Comparison of ENCODE assay signal across 14 cellular contexts in genomic region chr1:11051781-11052510, GRCh38. TPM values are rescaled to one million over a fixed set of nuclear protein-coding genes. Genes with fewer than 3 reads are reported as not detected.
DNase-seq lines count a peak whose midpoint lies in the region; FAIRE-seq and TF ChIP-seq lines count a peak whose summit lies in the region.
"Had no signal": no experiment of that assay in that cellular context is flagged by ENCODE, and none has a peak within 500 bp of the region (broad histone marks: within the 10 kb centered on the region; RNA-seq: fewer than 3 reads in every experiment).

No MANE protein-coding gene starts in this region.

- no peak overlapping the region for H3K27ac ChIP-seq in Karpas-422 (ENCODE audit: low read length)
- H3K27ac ChIP-seq in kidney (ENCODE audit: low read depth in 2 of 2, low read length in 2 of 2): no peak overlapping the region
- H3K27ac ChIP-seq: 22Rv1 had no signal

- no peaks in the 10 kb centered on the region for H3K9me2 ChIP-seq in Karpas-422 (replicated peaks; ENCODE audit: insufficient read depth, low read length)

- H3K79me2 ChIP-seq in Karpas-422 (ENCODE audit: low read length): no peaks in the 10 kb centered on the region

- intact Hi-C loops in kidney (cut with DNase I): no loop called here

- DNase-seq in DMS 273 (lab: John Stamatoyannopoulos, UW; ENCODE audit: unreplicated experiment): peak; percentile 59
- DNase-seq in DMS 273 treated with DMSO at 0.1 percent for 48 hours (lab: John Stamatoyannopoulos, UW): no peak
- DNase-seq in Karpas-422: peak; percentile 75
- DNase-seq in SIG-M5 treated with dmso at 0.1 percent for 504 hours (lab: John Stamatoyannopoulos, UW; ENCODE audit: unreplicated experiment): peak; percentile 81
- peak; percentile 43 for DNase-seq in kidney
- no peak for DNase-seq in kidney tubule cell (ENCODE audit: low spot score)
- no peak for DNase-seq in GM19239 (ENCODE audit: insufficient read length, low spot score)
- no peak for DNase-seq in germinal center (ENCODE audit: low spot score)
- DNase-seq: activated CD4-positive, alpha-beta T cell treated with anti-CD3 and anti-CD28 coated beads, Interleukin-2, amount 10 ng/mL, durations not matched to agents 7 days and 5 days; activated naive CD4-positive, alpha-beta T cell treated with anti-CD3 and anti-CD28 coated beads, Interleukin-2, amount 10 ng/mL, durations not matched to agents 7 days and 5 days; immature natural killer cell; NCI-H2227 treated with DMSO at 0.1 percent for 48 hours; SW 1271 had no signal

- FAIRE-seq in kidney (lab: Jason Lieb, UNC) (no peak), GM19239 (lab: Jason Lieb, UNC) (no peak)

- H3K9ac ChIP-seq in Karpas-422 (ENCODE audit: low read length) (no peak overlapping the region), kidney (ENCODE audit: low read length in 2 of 2) (no peak overlapping the region)

- no peak overlapping the region; the same call in 1 of the 2 replicates for H2AFZ ChIP-seq in Karpas-422 (ENCODE audit: low read length)

- no peak overlapping the region for H3K4me3 ChIP-seq in Karpas-422 (ENCODE audit: low read length)
- H3K4me3 ChIP-seq in kidney (ENCODE audit: low read length in 2 of 2): no peak overlapping the region

- H3K4me1 ChIP-seq in Karpas-422 (ENCODE audit: low read length) (peaks cover 23% of the 10 kb centered on the region), kidney (ENCODE audit: control insufficient read depth in 1 of 2, insufficient read depth in 1 of 2, low read depth in 1 of 2, low read length in 2 of 2) (no peaks in the 10 kb centered on the region)

- 0 out of 2 replicates have a peak, but pooled peaks cover 15% of the 10 kb centered on the region for H4K20me1 ChIP-seq in Karpas-422 (ENCODE audit: insufficient read depth, low read depth, low read length)

- no peak overlapping the region for H3K4me2 ChIP-seq in Karpas-422 (ENCODE audit: low read depth, low read length, poor library complexity, severe bottlenecking)

- no peaks in the 10 kb centered on the region for H3K27me3 ChIP-seq in Karpas-422 (ENCODE audit: low read length)

- H3K9me3 ChIP-seq in Karpas-422 (ENCODE audit: low read length) (no peaks in the 10 kb centered on the region), kidney (ENCODE audit: control insufficient read depth in 1 of 2, low read length in 2 of 2) (no peaks in the 10 kb centered on the region)

- H3K36me3 ChIP-seq in Karpas-422 (ENCODE audit: insufficient read depth, low read length): peaks cover 6% of the 10 kb centered on the region; the same call in 1 of the 2 replicates
- H3K36me3 ChIP-seq in kidney (ENCODE audit: control insufficient read depth in 1 of 2, insufficient read depth in 2 of 2, low read length in 2 of 2): peaks cover 0 to 4% of the 10 kb centered on the region in 2 donors

- no peak for TF ChIP-seq CTCF in kidney (IDR thresholded peaks at IDR 0.05; ENCODE audit: borderline replicate concordance, extremely low read depth, insufficient read depth)

RNA-seq across cellular contexts. Expression of gene MASP2, which starts 4.9 kb away (rescaled TPM):
- not detected in 2 replicates for total RNA-seq in Karpas-422 (2014; rRNA removed; shearing (Covaris generic); ENCODE audit: low replicate concordance)
- not detected for total RNA-seq in kidney
- polyA plus RNA-seq in kidney (ENCODE audit: insufficient read depth, low read depth, low replicate concordance): not detected
- total RNA-seq: activated CD4-positive, alpha-beta T cell treated with anti-CD3 and anti-CD28 coated beads, Interleukin-2, amount 10 ng/mL, durations not matched to agents 7 days and 5 days had no signal
- polyA plus RNA-seq: immature natural killer cell had no signal

RNA-seq across cellular contexts. Expression of gene SRM, which starts 7.9 kb away (rescaled TPM):
- 50.3 and 54.0 TPM in 2 replicates for total RNA-seq in Karpas-422 (2014; rRNA removed; shearing (Covaris generic); ENCODE audit: low replicate concordance)
- total RNA-seq in kidney: 52.9 TPM
- polyA plus RNA-seq in kidney (ENCODE audit: insufficient read depth, low read depth, low replicate concordance): 59.5 TPM

RNA-seq across cellular contexts. Expression of gene TARDBP, which starts 39.5 kb away (rescaled TPM):
- 63.8 and 98.8 TPM in 2 replicates for total RNA-seq in Karpas-422 (2014; rRNA removed; shearing (Covaris generic); ENCODE audit: low replicate concordance)
- 140 TPM for total RNA-seq in kidney
- polyA plus RNA-seq in kidney (ENCODE audit: insufficient read depth, low read depth, low replicate concordance): 103 TPM

RNA-seq across cellular contexts. Expression of gene EXOSC10, which starts 47.7 kb away (rescaled TPM):
- 47.8 and 72.0 TPM in 2 replicates for total RNA-seq in Karpas-422 (2014; rRNA removed; shearing (Covaris generic); ENCODE audit: low replicate concordance)
- 46.8 TPM for total RNA-seq in kidney
- 26.2 TPM for polyA plus RNA-seq in kidney (ENCODE audit: insufficient read depth, low read depth, low replicate concordance)

Comparison
In these comparisons a context has a peak if more than half of its experiments do, and no peak if none do; other contexts are left out.
1. DNase-seq: peak in DMS 273 (single experiment), Karpas-422 (single experiment), SIG-M5 treated with dmso at 0.1 percent for 504 hours (single experiment) and kidney (single experiment); none in DMS 273 treated with DMSO at 0.1 percent for 48 hours (single experiment), kidney tubule cell (single experiment), GM19239 (single experiment) and germinal center (single experiment).